In the genomic region with DNA sequence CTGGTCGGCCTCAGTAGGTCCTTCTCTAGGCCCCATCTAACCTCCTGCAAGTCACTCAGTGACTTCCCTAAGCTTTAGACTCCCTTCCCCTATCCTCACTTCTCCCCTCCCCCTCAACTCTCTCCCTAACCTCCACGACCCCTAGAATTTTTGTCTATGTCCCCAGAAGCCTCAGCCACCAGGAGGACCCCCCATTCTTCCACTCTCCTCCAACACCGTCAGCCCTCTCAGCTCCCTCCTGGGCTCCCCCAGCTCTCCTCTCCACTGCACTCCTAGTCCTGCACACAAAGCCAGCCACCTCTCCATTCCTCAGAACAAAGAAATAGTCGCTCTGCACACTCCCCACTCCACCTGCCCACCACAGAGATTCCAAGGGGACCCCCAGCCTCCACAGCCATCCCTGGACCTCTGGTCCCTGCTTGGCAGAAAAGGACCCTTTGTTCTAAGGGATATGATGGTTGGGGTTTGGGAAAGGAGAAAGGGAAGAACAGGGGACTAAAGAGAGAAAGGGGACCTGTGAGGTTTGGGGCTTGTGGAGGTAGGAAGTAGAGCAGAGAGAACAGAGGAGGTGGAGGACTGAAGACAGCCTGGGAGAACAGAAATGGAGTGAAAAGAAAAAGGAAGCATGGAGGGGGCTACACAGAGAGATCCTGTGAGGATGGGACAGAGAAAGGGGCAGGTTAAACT, we compare ENCODE assay signal across 8 cellular contexts. TPM values are rescaled to one million over a fixed set of nuclear protein-coding genes. Genes with fewer than 3 reads are reported as not detected.
DNase-seq lines count a peak whose midpoint lies in the region; ATAC-seq and TF ChIP-seq lines count a peak whose summit lies in the region.

No MANE protein-coding gene starts in this region.

- peaks cover 99% of the 10 kb centered on the region for H3K79me2 ChIP-seq in SK-N-SH (ENCODE audit: insufficient read depth)

- peaks cover 60% of the 10 kb centered on the region for H4K20me1 ChIP-seq in SK-N-SH (ENCODE audit: insufficient read depth)

- H2AFZ ChIP-seq in SK-N-SH (ENCODE audit: low read depth): no peak overlapping the region

- H3K4me3 ChIP-seq in SK-N-SH (ENCODE audit: low read depth in 2 of 2, low read length in 1 of 2) (peak overlapping the region; percentile 88 to 91; a peak in 3 of 4 replicates), WI38 (ENCODE audit: low read depth, low read length) (peak overlapping the region; percentile 85), iPS-11a (ENCODE audit: low read depth, low read length) (peak overlapping the region; percentile 86), stomach (peak overlapping the region; percentile 68 to 90 (median 72))

- no peak for TF ChIP-seq CTCF in SK-N-SH (IDR thresholded peaks at IDR 0.05)
- no peak for TF ChIP-seq CTCF in WI38 (IDR thresholded peaks at IDR 0.05; ENCODE audit: low read depth, low read length)
- no peak for TF ChIP-seq CTCF in stomach (IDR thresholded peaks at IDR 0.05)

- WGBS in SK-N-SH (ENCODE audit: low lambda C conversion rate): 76% methylated on average over 4 of the region's 4 CpGs
- WGBS in stomach, 5 donors: 16 to 35% (median 30%) methylated on average over 4 of the region's 4 CpGs

- POLR2A ChIA-PET in SK-N-SH (lab: Yijun Ruan, JAX): interaction anchor here (0.6 to 1.2 kb wide), 3 partner anchors 25 to 705 kb away, joined by 3 to 5 read pairs (median 3); no protein-coding TSS in a partner anchor

- CTCF ChIA-PET in SK-N-SH (lab: Yijun Ruan, JAX): interaction anchor here (1.3 to 3.7 kb wide), 7 partner anchors 9 to 91 kb away, joined by 3 to 27 read pairs (median 6); no protein-coding TSS in a partner anchor

- H3K4me1 ChIP-seq in SK-N-SH (ENCODE audit: control insufficient read depth in 1 of 2, insufficient read depth in 2 of 2, low read depth in 1 of 2, low read length in 1 of 2) (peaks cover 42 to 49% of the 10 kb centered on the region in 2 experiments), stomach (peaks cover 82 to 92% (median 89%) of the 10 kb centered on the region in 4 donors)

- TF ChIP-seq POLR2A in stomach (IDR thresholded peaks at IDR 0.05): no peak

- peak overlapping the region; percentile 88 for H3K4me2 ChIP-seq in SK-N-SH

- H3K36me3 ChIP-seq in SK-N-SH (replicated peaks in 1 of 2; ENCODE audit: control insufficient read depth in 1 of 2, insufficient read depth in 2 of 2, low read length in 1 of 2) (peaks cover 0 to 3% of the 10 kb centered on the region in 2 experiments), stomach (peaks cover 0 to 16% (median 2%) of the 10 kb centered on the region in 4 donors)

- DNase-seq in SK-N-SH (no peak), stomach (no peak), NCI-H1048 (lab: John Stamatoyannopoulos, UW) (no peak), inferior parietal cortex (ENCODE audit: extremely low spot score) (no peak)

- H3K27me3 ChIP-seq in SK-N-SH (ENCODE audit: insufficient read depth): no peaks in the 10 kb centered on the region
- H3K27me3 ChIP-seq in stomach: no peaks in the 10 kb centered on the region

- peak overlapping the region in 1 of 2 experiments; percentile 13; a peak in 3 of 4 replicates for H3K27ac ChIP-seq in SK-N-SH (ENCODE audit: low read depth in 2 of 2, low read length in 1 of 2)
- H3K27ac ChIP-seq in stomach: peak overlapping the region; percentile 88 to 98 (median 93)

- H3F3A ChIP-seq in SK-N-SH (replicated peaks; ENCODE audit: insufficient read depth): peaks cover 22% of the 10 kb centered on the region

- H3K9ac ChIP-seq in SK-N-SH: peak overlapping the region; percentile 96

- intact Hi-C loops in stomach (cut with DNase I; ENCODE audit: low total_unique reads): no loop called here

- ATAC-seq in SK-N-SH treated with all-trans-retinoic acid at 6 μM for 48 hours: no peak
- ATAC-seq in GM21423 (IDR thresholded peaks at IDR 0.05; ENCODE audit: unreplicated experiment): no peak

- no peaks in the 10 kb centered on the region for H3K9me3 ChIP-seq in SK-N-SH
- H3K9me3 ChIP-seq in stomach: no peaks in the 10 kb centered on the region

- TF ChIP-seq EP300 in SK-N-SH (IDR thresholded peaks at IDR 0.05; ENCODE audit: borderline replicate concordance in 1 of 2, low read depth in 1 of 2, low read length in 1 of 2) (no peak), stomach (IDR thresholded peaks at IDR 0.05) (no peak)

- H3K9me2 ChIP-seq in SK-N-SH: no peaks in the 10 kb centered on the region

- no peak for TF ChIP-seq RAD21 in SK-N-SH (IDR thresholded peaks at IDR 0.05; ENCODE audit: low read length)

TF ChIP-seq in SK-N-SH, 30 proteins besides CTCF, POLR2A, EP300 and RAD21:
- no peak for TF ChIP-seq MXI1 (IDR thresholded peaks at IDR 0.05; ENCODE audit: low read depth, low read length)
- no peak for TF ChIP-seq TAF1 (IDR thresholded peaks at IDR 0.05; ENCODE audit: borderline replicate concordance, low read depth, low read length)
- no peak for TF ChIP-seq EZH2phosphoT487 (IDR thresholded peaks at IDR 0.05; ENCODE audit: borderline replicate concordance, low read depth)
- no peak for TF ChIP-seq POLR2AphosphoS5 (IDR thresholded peaks at IDR 0.05; ENCODE audit: low read depth, low read length)
- TF ChIP-seq MEF2A (IDR thresholded peaks at IDR 0.05; ENCODE audit: borderline replicate concordance, low read depth): no peak

TF ChIP-seq in SK-N-SH treated with all-trans-retinoic acid at 6 μM for 48 hours, 23 proteins besides CTCF, POLR2A, EP300 and RAD21 (continues in another document):
- TF ChIP-seq TCF4 (CRISPR knock-in tag; IDR thresholded peaks at IDR 0.05; ENCODE audit: borderline replicate concordance): no peak
- TF ChIP-seq RARB (CRISPR knock-in tag; IDR thresholded peaks at IDR 0.05): no peak
- no peak for TF ChIP-seq TOX (CRISPR knock-in tag; IDR thresholded peaks at IDR 0.05; ENCODE audit: borderline replicate concordance)
- no peak for TF ChIP-seq BACH2 (CRISPR knock-in tag; IDR thresholded peaks at IDR 0.05; ENCODE audit: borderline replicate concordance)
- TF ChIP-seq POU6F1 (CRISPR knock-in tag; IDR thresholded peaks at IDR 0.05; ENCODE audit: borderline replicate concordance, low read depth): no peak
- TF ChIP-seq GLIS3 (CRISPR knock-in tag; IDR thresholded peaks at IDR 0.05): no peak
- TF ChIP-seq, protein P1, sequence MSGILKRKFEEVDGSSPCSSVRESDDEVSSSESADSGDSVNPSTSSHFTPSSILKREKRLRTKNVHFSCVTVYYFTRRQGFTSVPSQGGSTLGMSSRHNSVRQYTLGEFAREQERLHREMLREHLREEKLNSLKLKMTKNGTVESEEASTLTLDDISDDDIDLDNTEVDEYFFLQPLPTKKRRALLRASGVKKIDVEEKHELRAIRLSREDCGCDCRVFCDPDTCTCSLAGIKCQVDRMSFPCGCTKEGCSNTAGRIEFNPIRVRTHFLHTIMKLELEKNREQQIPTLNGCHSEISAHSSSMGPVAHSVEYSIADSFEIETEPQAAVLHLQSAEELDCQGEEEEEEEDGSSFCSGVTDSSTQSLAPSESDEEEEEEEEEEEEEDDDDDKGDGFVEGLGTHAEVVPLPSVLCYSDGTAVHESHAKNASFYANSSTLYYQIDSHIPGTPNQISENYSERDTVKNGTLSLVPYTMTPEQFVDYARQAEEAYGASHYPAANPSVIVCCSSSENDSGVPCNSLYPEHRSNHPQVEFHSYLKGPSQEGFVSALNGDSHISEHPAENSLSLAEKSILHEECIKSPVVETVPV (CRISPR knock-in tag; IDR thresholded peaks at IDR 0.05): no peak

RNA-seq across cellular contexts. Expression of gene ARHGEF2, which starts 2.8 kb away (rescaled TPM):
- 32.4 and 50.8 TPM in 2 replicates for polyA plus RNA-seq in SK-N-SH (2012; rRNA removed)
- 36.5 and 37.6 TPM in 2 replicates for polyA plus RNA-seq in SK-N-SH (2012; cell fraction: cytosol; rRNA removed)
- 165 and 188 TPM in 2 replicates for polyA plus RNA-seq in SK-N-SH (2012; cell fraction: nucleus; rRNA removed)
- 100 to 1,000 TPM in 3 of 5 donors, 10 to 100 TPM in 2; 34.8 to 376 (median 180) TPM for total RNA-seq in stomach
- polyA plus RNA-seq in stomach: 10 to 100 TPM; 20.4 to 27.6 (median 24.7) TPM

RNA-seq across cellular contexts. Expression of gene RXFP4, which starts 34.1 kb away (rescaled TPM):
- polyA plus RNA-seq in SK-N-SH (2012; rRNA removed) (not detected in 2 replicates), stomach (not detected)
- not detected in 2 replicates for polyA plus RNA-seq in SK-N-SH (2012; cell fraction: cytosol; rRNA removed)
- not detected in 2 replicates for polyA plus RNA-seq in SK-N-SH (2012; cell fraction: nucleus; rRNA removed)
- 10 to 100 TPM in 1 of 5 donors, not detected in 4; 50.4 TPM for total RNA-seq in stomach

RNA-seq across cellular contexts. Expression of gene KHDC4, which starts 41.3 kb away (rescaled TPM):
- polyA plus RNA-seq in SK-N-SH (2012; rRNA removed) (43.1 and 94.4 TPM in 2 replicates), stomach (10 to 100 TPM in 1 of 3 donors, 1 to 10 TPM in 2; 4.9 to 26.1 (median 9.3) TPM)
- polyA plus RNA-seq in SK-N-SH (2012; cell fraction: cytosol; rRNA removed): 24.6 and 27.2 TPM in 2 replicates
- polyA plus RNA-seq in SK-N-SH (2012; cell fraction: nucleus; rRNA removed): 176 and 362 TPM in 2 replicates
- total RNA-seq in stomach: 100 to 1,000 TPM in 2 of 5 donors, 10 to 100 TPM in 3; 49.2 to 126 (median 78.4) TPM

RNA-seq across cellular contexts. Expression of gene SSR2, which starts 45.2 kb away (rescaled TPM):
- polyA plus RNA-seq in SK-N-SH (2012; rRNA removed) (1,136 and 1,763 TPM in 2 replicates), stomach (100 to 1,000 TPM; 223 to 309 (median 242) TPM)
- 1,047 and 1,419 TPM in 2 replicates for polyA plus RNA-seq in SK-N-SH (2012; cell fraction: cytosol; rRNA removed)
- 443 and 564 TPM in 2 replicates for polyA plus RNA-seq in SK-N-SH (2012; cell fraction: nucleus; rRNA removed)
- total RNA-seq in stomach: 100 to 1,000 TPM in 4 of 5 donors, 10 to 100 TPM in 1; 67.1 to 354 (median 216) TPM
